ENCODE assay signal across 9 cellular contexts in genomic region chr9:101465330-101465915, GRCh38. TPM values are rescaled to one million over a fixed set of nuclear protein-coding genes. Genes with fewer than 3 reads are reported as not detected.
DNase-seq lines count a peak whose midpoint lies in the region; ATAC-seq, FAIRE-seq and TF ChIP-seq lines count a peak whose summit lies in the region.
"Had no signal": no experiment of that assay in that cellular context is flagged by ENCODE, and none has a peak within 500 bp of the region (broad histone marks: within the 10 kb centered on the region; RNA-seq: fewer than 3 reads in every experiment).

No MANE protein-coding gene starts in this region.

- DNase-seq in NCI-H446 (lab: John Stamatoyannopoulos, UW) (peak; percentile 16 to 17), NCI-H446 treated with DMSO at 0.1 percent for 48 hours (lab: John Stamatoyannopoulos, UW) (no peak), NCI-H69 (lab: John Stamatoyannopoulos, UW) (peak; percentile 94), bronchial epithelial cell (ENCODE audit: low read depth) (peak; percentile 90), right lobe of liver (peak in 2 of 3 donors; percentile 40 to 61), GM19239 (ENCODE audit: insufficient read length, low spot score) (no peak), NCI-H345 treated with DMSO at 0.1 percent for 48 hours (lab: John Stamatoyannopoulos, UW; ENCODE audit: unreplicated experiment) (no peak), vagina (ENCODE audit: extremely low spot score in 2 of 2) (no peak)

- ATAC-seq in right lobe of liver = peak; percentile 86 to 98 (median 93)

- H3K27me3 ChIP-seq in bronchial epithelial cell (ENCODE audit: control insufficient read depth, insufficient read depth, low read length) (no peaks in the 10 kb centered on the region), right lobe of liver (no peaks in the 10 kb centered on the region), vagina (no peaks in the 10 kb centered on the region)

- TF ChIP-seq POLR2A in right lobe of liver (IDR thresholded peaks at IDR 0.05) = no peak
- no peak for TF ChIP-seq POLR2A in vagina (IDR thresholded peaks at IDR 0.05)

- H3K9me3 ChIP-seq in right lobe of liver = no peaks in the 10 kb centered on the region
- H3K9me3 ChIP-seq in vagina = no peaks in the 10 kb centered on the region

- H3K4me3 ChIP-seq in bronchial epithelial cell (ENCODE audit: low read depth, low read length) (no peak overlapping the region), right lobe of liver (no peak overlapping the region), vagina (no peak overlapping the region)

- TF ChIP-seq CTCF in bronchial epithelial cell (IDR thresholded peaks at IDR 0.05; ENCODE audit: insufficient read depth, low read length, severe bottlenecking) (peak; percentile 72), right lobe of liver (IDR thresholded peaks at IDR 0.05) (peak; percentile 32 to 47 (median 44)), vagina (IDR thresholded peaks at IDR 0.05) (no peak)

- no peak overlapping the region for H3K27ac ChIP-seq in right lobe of liver
- no peak overlapping the region for H3K27ac ChIP-seq in vagina

- 31% methylated on average over 6 of the region's 6 CpGs for WGBS in right lobe of liver (ENCODE audit: insufficient coverage, low coverage, low lambda C conversion rate, missing lambda C conversion rate)

- intact Hi-C loops in right lobe of liver (cut with DNase I) = no loop called here
- intact Hi-C loops in vagina (cut with DNase I) = no loop called here

- peaks cover 0 to 5% (median 0%) of the 10 kb centered on the region in 4 donors for H3K4me1 ChIP-seq in right lobe of liver
- H3K4me1 ChIP-seq in vagina = no peaks in the 10 kb centered on the region

- FAIRE-seq in bronchial epithelial cell (lab: Jason Lieb, UNC) = no peak
- no peak for FAIRE-seq in GM19239 (lab: Jason Lieb, UNC)

- H3K36me3 ChIP-seq in bronchial epithelial cell (ENCODE audit: control insufficient read depth, insufficient read depth, low read length) (no peaks in the 10 kb centered on the region), right lobe of liver (no peaks in the 10 kb centered on the region), vagina (no peaks in the 10 kb centered on the region)

RNA-seq across cellular contexts. Expression of gene ALDOB, which starts 29.8 kb away (rescaled TPM):
- total RNA-seq in bronchial epithelial cell (0.13 TPM in 1 of 2 replicates, not detected in the other), right lobe of liver (1,000 to 10,000 TPM; 2,876 to 4,505 (median 3,144) TPM), vagina (not detected)
- total RNA-seq: CD4-positive, CD25-positive, alpha-beta regulatory T cell had no signal

Comparison
In these comparisons a context has a peak if more than half of its experiments do, and no peak if none do; other contexts are left out.
1. DNase-seq: peak in NCI-H446 (2 of 2), NCI-H69 (single experiment), bronchial epithelial cell (single experiment) and right lobe of liver (2 of 3); none in NCI-H446 treated with DMSO at 0.1 percent for 48 hours (single experiment), GM19239 (single experiment), NCI-H345 treated with DMSO at 0.1 percent for 48 hours (single experiment) and vagina (0 of 2).
2. CTCF ChIP-seq: peak in bronchial epithelial cell (single experiment) and right lobe of liver (4 of 4); none in vagina (0 of 3).
3. RNA of gene ALDOB, which starts 29.8 kb away (total RNA-seq): 2,876 to 4,505 TPM in right lobe of liver; 0.13 TPM in bronchial epithelial cell and not detected in vagina (single experiment); every median in the first group is over 1,000 times any median in the second.